15 cellular contexts compared by ENCODE assay signal in the genomic region with DNA sequence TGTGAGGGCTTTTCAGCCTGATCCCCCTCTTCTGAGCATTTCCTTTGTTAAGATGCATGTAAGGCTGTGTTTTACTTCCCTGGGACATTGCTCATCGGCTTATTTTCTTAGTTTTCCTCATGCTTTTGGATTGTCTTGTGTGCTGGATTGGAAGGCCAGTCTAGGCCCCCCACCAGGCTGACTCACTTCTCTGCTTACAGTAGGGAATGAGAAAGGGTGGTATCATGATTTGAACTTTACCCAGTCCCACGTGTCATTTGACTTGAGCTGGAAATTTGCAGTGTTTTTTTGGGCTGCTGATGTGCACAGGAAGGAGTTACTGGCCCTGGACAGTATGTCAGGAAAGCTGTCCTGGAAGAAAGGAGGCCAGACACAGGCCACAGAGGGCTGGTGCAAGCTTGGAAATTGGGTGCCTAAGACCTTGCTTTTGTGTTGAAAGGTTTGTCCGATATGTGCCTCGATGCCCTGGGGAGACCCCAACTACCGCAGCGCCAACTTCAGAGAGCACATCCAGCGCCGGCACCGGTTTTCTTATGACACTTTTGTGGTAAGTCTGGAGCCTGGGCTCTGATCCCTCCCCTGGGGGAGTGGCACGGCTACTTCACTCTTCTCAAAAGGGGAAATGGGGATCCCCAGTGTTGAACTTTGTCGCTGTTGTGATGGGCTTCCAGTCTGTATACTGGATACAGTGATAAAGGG. TPM values are rescaled to one million over a fixed set of nuclear protein-coding genes. Genes with fewer than 3 reads are reported as not detected.
DNase-seq lines count a peak whose midpoint lies in the region; ATAC-seq and TF ChIP-seq lines count a peak whose summit lies in the region.
"Had no signal": no experiment of that assay in that cellular context is flagged by ENCODE, and none has a peak within 500 bp of the region (broad histone marks: within the 10 kb centered on the region; RNA-seq: fewer than 3 reads in every experiment).

No MANE protein-coding gene starts in this region.

- no peak for TF ChIP-seq CTCF in osteoblast (IDR thresholded peaks at IDR 0.05; ENCODE audit: extremely low read depth, low read depth, low read length)

- in situ Hi-C loops in Caki2 (cut with HindIII; ENCODE audit: low pct_unique_long_range_greater_than_20kb, low sequenced_read_pairs), result no loop called here

- peaks cover 20% of the 10 kb centered on the region for H4K20me1 ChIP-seq in osteoblast (ENCODE audit: insufficient read depth, low read length)

- no peak overlapping the region for H3K4me3 ChIP-seq in MG63
- no peak overlapping the region for H3K4me3 ChIP-seq in osteoblast (ENCODE audit: insufficient read depth, low read length)

- no peaks in the 10 kb centered on the region for H3K27me3 Mint-ChIP-seq in stimulated activated naive B cell treated with anti-CD40 and anti-IgM and Interleukin-4, amounts not matched to agents 10 μg/mL and 1 μg/mL and 100 μg/mL, for 72 hours
- H3K27me3 Mint-ChIP-seq: dendritic cell treated with granulocyte-macrophage colony-stimulating factor and Interleukin-4, amounts not matched to agents 40 ng/mL and 50 ng/mL, for 4 days had no signal

- no peak overlapping the region for H2AFZ ChIP-seq in osteoblast (ENCODE audit: low read length)

- H3K4me3 Mint-ChIP-seq in stimulated activated naive B cell treated with anti-CD40 and anti-IgM and Interleukin-4, amounts not matched to agents 10 μg/mL and 1 μg/mL and 100 μg/mL, for 72 hours, result no peak overlapping the region
- H3K4me3 Mint-ChIP-seq: dendritic cell treated with granulocyte-macrophage colony-stimulating factor and Interleukin-4, amounts not matched to agents 40 ng/mL and 50 ng/mL, for 4 days had no signal

- peak overlapping the region; percentile 46 for H3K4me2 ChIP-seq in osteoblast (ENCODE audit: insufficient read depth, low read length)

- H3K9me3 Mint-ChIP-seq in stimulated activated naive B cell treated with anti-CD40 and anti-IgM and Interleukin-4, amounts not matched to agents 10 μg/mL and 1 μg/mL and 100 μg/mL, for 72 hours, result no peaks in the 10 kb centered on the region
- H3K9me3 Mint-ChIP-seq: dendritic cell treated with granulocyte-macrophage colony-stimulating factor and Interleukin-4, amounts not matched to agents 40 ng/mL and 50 ng/mL, for 4 days had no signal

- H3K9me3 ChIP-seq in MG63 (no peaks in the 10 kb centered on the region), osteoblast (ENCODE audit: low read depth, low read length) (no peaks in the 10 kb centered on the region)

- no peak for ATAC-seq in stimulated activated naive B cell treated with anti-CD40 and anti-IgM and Interleukin-4, amounts not matched to agents 10 μg/mL and 1 μg/mL and 100 μg/mL, for 72 hours (replicated peaks)
- ATAC-seq in HG03095 (IDR thresholded peaks at IDR 0.05; ENCODE audit: unreplicated experiment), result no peak
- ATAC-seq: left ventricle myocardium superior had no signal

- H3K36me3 Mint-ChIP-seq in stimulated activated naive B cell treated with anti-CD40 and anti-IgM and Interleukin-4, amounts not matched to agents 10 μg/mL and 1 μg/mL and 100 μg/mL, for 72 hours, result peaks cover 42 to 61% of the 10 kb centered on the region in 2 donors

- H3K27me3 ChIP-seq in MG63 (no peaks in the 10 kb centered on the region), osteoblast (ENCODE audit: insufficient read depth, low read length) (no peaks in the 10 kb centered on the region)

- H3K27ac ChIP-seq in osteoblast (ENCODE audit: low read depth, low read length), result peak overlapping the region; percentile 78
- H3K27ac ChIP-seq: WERI-Rb-1 had no signal

- H3K36me3 ChIP-seq in MG63 (peaks cover 87% of the 10 kb centered on the region), osteoblast (ENCODE audit: insufficient read depth, low read length) (peaks cover 72% of the 10 kb centered on the region)

- peak; percentile 68 for DNase-seq in Caki2 (ENCODE audit: low read depth)
- peak; percentile 97 for DNase-seq in MG63
- peak; percentile 82 for DNase-seq in brain pericyte (ENCODE audit: low read depth, low spot score)
- DNase-seq in osteoblast (ENCODE audit: insufficient read length, low spot score, missing footprints), result peak; percentile 95
- no peak for DNase-seq in stimulated activated naive B cell treated with anti-CD40 and anti-IgM and Interleukin-4, amounts not matched to agents 10 μg/mL and 1 μg/mL and 100 μg/mL, for 72 hours
- no peak for DNase-seq in activated CD8-positive, alpha-beta memory T cell treated with anti-CD3 and anti-CD28 coated beads, Interleukin-2, amount 50 U/mL, for 4 hours
- no peak for DNase-seq in 8988T
- DNase-seq: activated gamma-delta T cell; glutamatergic neuron; left ventricle myocardium superior; occipital lobe; stimulated activated CD4-positive, alpha-beta T cell treated with anti-CD3 and anti-CD28 coated beads, Interleukin-2, amount 100 ng/mL, for 24 hours; WERI-Rb-1 had no signal

- H3K4me1 Mint-ChIP-seq in stimulated activated naive B cell treated with anti-CD40 and anti-IgM and Interleukin-4, amounts not matched to agents 10 μg/mL and 1 μg/mL and 100 μg/mL, for 72 hours, result peaks cover 3 to 5% of the 10 kb centered on the region in 2 donors

- peaks cover 42% of the 10 kb centered on the region for H3K4me1 ChIP-seq in osteoblast (ENCODE audit: insufficient read depth, low read length)

- H3K27ac Mint-ChIP-seq in stimulated activated naive B cell treated with anti-CD40 and anti-IgM and Interleukin-4, amounts not matched to agents 10 μg/mL and 1 μg/mL and 100 μg/mL, for 72 hours, result no peak overlapping the region
- H3K27ac Mint-ChIP-seq: dendritic cell treated with granulocyte-macrophage colony-stimulating factor and Interleukin-4, amounts not matched to agents 40 ng/mL and 50 ng/mL, for 4 days had no signal

- peaks cover 31% of the 10 kb centered on the region for H3K79me2 ChIP-seq in osteoblast (ENCODE audit: insufficient read depth, low read length)

RNA-seq across cellular contexts. Expression of gene RNF114, which starts 12.8 kb away (rescaled TPM):
- 86.0 and 160 TPM in 2 replicates for total RNA-seq in Caki2 (2014; rRNA removed; shearing (Covaris generic); ENCODE audit: low replicate concordance)
- total RNA-seq in MG63 (2014; rRNA removed; shearing (Covaris generic); ENCODE audit: low replicate concordance), result 86.6 and 89.6 TPM in 2 replicates
- 46.9 and 78.5 TPM in 2 replicates for total RNA-seq in osteoblast

RNA-seq across cellular contexts. Expression of gene SPATA2, which starts 33.6 kb away (rescaled TPM):
- 2.8 and 4.2 TPM in 2 replicates for total RNA-seq in Caki2 (2014; rRNA removed; shearing (Covaris generic); ENCODE audit: low replicate concordance)
- total RNA-seq in MG63 (2014; rRNA removed; shearing (Covaris generic); ENCODE audit: low replicate concordance), result 0.56 and 0.72 TPM in 2 replicates
- 3.2 and 3.3 TPM in 2 replicates for total RNA-seq in osteoblast

RNA-seq across cellular contexts. Expression of gene SNAI1, which starts 33.8 kb away (rescaled TPM):
- total RNA-seq in Caki2 (2014; rRNA removed; shearing (Covaris generic); ENCODE audit: low replicate concordance), result 0.10 TPM in 1 of 2 replicates, not detected in the other
- total RNA-seq in MG63 (2014; rRNA removed; shearing (Covaris generic); ENCODE audit: low replicate concordance), result 0.12 and 0.82 TPM in 2 replicates
- 1.8 and 2.1 TPM in 2 replicates for total RNA-seq in osteoblast
- total RNA-seq: occipital lobe had no signal

Comparison
In these comparisons a context has a peak if more than half of its experiments do, and no peak if none do; other contexts are left out.
1. DNase-seq: peak in Caki2 (single experiment), MG63 (single experiment), brain pericyte (single experiment) and osteoblast (single experiment); none in stimulated activated naive B cell treated with anti-CD40 and anti-IgM and Interleukin-4, amounts not matched to agents 10 μg/mL and 1 μg/mL and 100 μg/mL, for 72 hours (single experiment), activated CD8-positive, alpha-beta memory T cell treated with anti-CD3 and anti-CD28 coated beads, Interleukin-2, amount 50 U/mL, for 4 hours (single experiment) and 8988T (single experiment).